13 cellular contexts compared by ENCODE assay signal in the genomic region with DNA sequence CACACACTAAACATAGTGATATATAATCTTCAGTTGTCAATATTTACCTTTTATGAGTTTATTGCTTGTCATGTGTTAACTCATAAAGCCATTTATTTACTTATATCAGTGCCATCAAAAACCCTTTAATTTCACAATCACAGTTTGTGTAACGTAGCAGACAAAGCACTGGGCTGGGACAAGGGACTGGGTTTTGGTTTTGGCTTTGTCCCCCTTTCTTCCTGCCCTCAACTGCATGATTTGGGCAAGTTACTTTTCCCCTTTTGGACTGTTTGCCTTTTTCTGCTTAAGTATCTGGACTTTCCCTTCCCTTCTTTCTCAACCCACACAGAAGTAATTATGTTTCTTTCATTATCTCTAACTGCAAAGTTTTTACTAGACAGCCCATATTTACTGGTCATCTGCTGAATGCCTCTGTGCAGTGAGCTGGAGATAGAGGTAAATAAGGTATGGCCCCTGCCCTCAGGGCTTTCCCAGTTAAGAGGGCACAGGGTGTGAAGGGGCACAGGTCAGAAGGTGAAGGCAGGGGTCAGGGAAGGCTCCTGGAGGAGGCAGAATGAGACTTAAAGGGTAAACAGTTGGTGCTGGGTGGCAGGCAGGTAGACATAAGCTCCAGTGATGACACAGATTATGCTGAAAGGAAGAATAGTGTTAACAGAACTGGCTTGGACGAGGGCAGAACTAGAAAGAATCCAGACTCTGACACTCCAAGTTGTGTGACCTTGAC. TPM values are rescaled to one million over a fixed set of nuclear protein-coding genes. Genes with fewer than 3 reads are reported as not detected.
A peak's percentile ranks its signal among the peaks of the same experiment; 100 is the strongest.
DNase-seq lines count a peak whose midpoint lies in the region; ATAC-seq and TF ChIP-seq lines count a peak whose summit lies in the region.
"Had no signal": no experiment of that assay in that cellular context is flagged by ENCODE, and none has a peak within 500 bp of the region (broad histone marks: within the 10 kb centered on the region; RNA-seq: fewer than 3 reads in every experiment).

No MANE protein-coding gene starts in this region.

- H3K27ac ChIP-seq in OCI-LY3 (ENCODE audit: low read length) (no peak overlapping the region), uterus (no peak overlapping the region)
- H3K27ac ChIP-seq: RWPE1, vagina had no signal

- H3K4me3 ChIP-seq in OCI-LY3 (ENCODE audit: low read length) (peak overlapping the region; percentile 35), uterus (no peak overlapping the region)
- H3K4me3 ChIP-seq: vagina had no signal

- POLR2A ChIA-PET in activated CD8-positive, alpha-beta T cell treated with anti-CD3 and anti-CD28 coated beads for 36 hours (lab: Charles Lee): interaction anchor here (1.0 to 1.2 kb wide), 2 partner anchors 9 to 16 kb away, joined by 4 to 6 read pairs; no protein-coding TSS in a partner anchor
- POLR2A ChIA-PET in activated CD8-positive, alpha-beta T cell treated with anti-CD3 and anti-CD28 coated beads, Interleukin-2, amount 10 ng/mL, durations not matched to agents 7 days and 5 days (lab: Charles Lee): no interaction called here

- intact Hi-C loops in activated CD8-positive, alpha-beta T cell treated with anti-CD3 and anti-CD28 coated beads for 36 hours (cut with micrococcal nuclease): no loop called here
- intact Hi-C loops in uterus (cut with DNase I; ENCODE audit: low total_unique reads): no loop called here

- H3K27me3 ChIP-seq in OCI-LY3 (ENCODE audit: low read depth, low read length) (no peaks in the 10 kb centered on the region), uterus (no peaks in the 10 kb centered on the region)
- H3K27me3 ChIP-seq: vagina had no signal

- H4K20me1 ChIP-seq in OCI-LY3 (ENCODE audit: insufficient read depth, low read length): no peaks in the 10 kb centered on the region; the same call in 1 of the 2 replicates

- no peaks in the 10 kb centered on the region for H3K9me3 ChIP-seq in OCI-LY3 (ENCODE audit: insufficient read depth, low read length)
- H3K9me3 ChIP-seq in uterus: no peaks in the 10 kb centered on the region
- H3K9me3 ChIP-seq: vagina had no signal

- H3K36me3 ChIP-seq in OCI-LY3 (replicated peaks; ENCODE audit: low read depth, low read length) (no peaks in the 10 kb centered on the region), uterus (no peaks in the 10 kb centered on the region)
- H3K36me3 ChIP-seq: vagina had no signal

- H3K36me3 Mint-ChIP-seq in activated CD8-positive, alpha-beta T cell treated with anti-CD3 and anti-CD28 coated beads for 36 hours (ENCODE audit: low read depth): peaks cover 1% of the 10 kb centered on the region
- no peaks in the 10 kb centered on the region for H3K36me3 Mint-ChIP-seq in activated CD8-positive, alpha-beta T cell treated with anti-CD3 and anti-CD28 coated beads, Interleukin-2, amount 10 ng/mL, durations not matched to agents 7 days and 5 days (ENCODE audit: low read depth)
- H3K36me3 Mint-ChIP-seq in stimulated activated memory B cell treated with anti-CD40 and anti-IgM and Interleukin-4, amounts not matched to agents 10 μg/mL and 1 μg/mL and 100 μg/mL, for 72 hours: peaks cover 14% of the 10 kb centered on the region

- H3K27me3 Mint-ChIP-seq in activated CD8-positive, alpha-beta T cell treated with anti-CD3 and anti-CD28 coated beads for 36 hours: no peaks in the 10 kb centered on the region
- H3K27me3 Mint-ChIP-seq in activated CD8-positive, alpha-beta T cell treated with anti-CD3 and anti-CD28 coated beads, Interleukin-2, amount 10 ng/mL, durations not matched to agents 7 days and 5 days (ENCODE audit: low read depth): no peaks in the 10 kb centered on the region
- H3K27me3 Mint-ChIP-seq in stimulated activated memory B cell treated with anti-CD40 and anti-IgM and Interleukin-4, amounts not matched to agents 10 μg/mL and 1 μg/mL and 100 μg/mL, for 72 hours: no peaks in the 10 kb centered on the region

- H2AFZ ChIP-seq in OCI-LY3 (ENCODE audit: low read depth, low read length): no peak overlapping the region

- ATAC-seq in activated CD8-positive, alpha-beta T cell treated with anti-CD3 and anti-CD28 coated beads for 36 hours: peak; percentile 56
- ATAC-seq in activated CD8-positive, alpha-beta T cell treated with anti-CD3 and anti-CD28 coated beads, Interleukin-2, amount 10 ng/mL, durations not matched to agents 7 days and 5 days: no peak
- peak; percentile 87 for ATAC-seq in HG02610 (IDR thresholded peaks at IDR 0.05; ENCODE audit: unreplicated experiment)
- peak; percentile 75 for ATAC-seq in stimulated activated memory B cell treated with anti-CD40 and anti-IgM and Interleukin-4, amounts not matched to agents 10 μg/mL and 1 μg/mL and 100 μg/mL, for 72 hours

- TF ChIP-seq POLR2A in uterus (IDR thresholded peaks at IDR 0.05): no peak

- H3K4me3 Mint-ChIP-seq in activated CD8-positive, alpha-beta T cell treated with anti-CD3 and anti-CD28 coated beads for 36 hours: no peak overlapping the region
- no peak overlapping the region for H3K4me3 Mint-ChIP-seq in activated CD8-positive, alpha-beta T cell treated with anti-CD3 and anti-CD28 coated beads, Interleukin-2, amount 10 ng/mL, durations not matched to agents 7 days and 5 days
- peak overlapping the region; percentile 47 for H3K4me3 Mint-ChIP-seq in stimulated activated memory B cell treated with anti-CD40 and anti-IgM and Interleukin-4, amounts not matched to agents 10 μg/mL and 1 μg/mL and 100 μg/mL, for 72 hours

- peak overlapping the region; percentile 57 for H3K4me2 ChIP-seq in OCI-LY3 (ENCODE audit: low read length)

- TF ChIP-seq CTCF in activated CD8-positive, alpha-beta T cell treated with anti-CD3 and anti-CD28 coated beads for 36 hours (IDR thresholded peaks at IDR 0.05): no peak
- TF ChIP-seq CTCF in OCI-LY3 (IDR thresholded peaks at IDR 0.05; ENCODE audit: low read depth, low read length) (no peak), uterus (IDR thresholded peaks at IDR 0.05) (no peak)

- peak overlapping the region; percentile 68 for H3K27ac Mint-ChIP-seq in activated CD8-positive, alpha-beta T cell treated with anti-CD3 and anti-CD28 coated beads for 36 hours
- H3K27ac Mint-ChIP-seq in activated CD8-positive, alpha-beta T cell treated with anti-CD3 and anti-CD28 coated beads, Interleukin-2, amount 10 ng/mL, durations not matched to agents 7 days and 5 days: no peak overlapping the region
- H3K27ac Mint-ChIP-seq in stimulated activated memory B cell treated with anti-CD40 and anti-IgM and Interleukin-4, amounts not matched to agents 10 μg/mL and 1 μg/mL and 100 μg/mL, for 72 hours: peak overlapping the region; percentile 84

- H3K4me1 Mint-ChIP-seq in activated CD8-positive, alpha-beta T cell treated with anti-CD3 and anti-CD28 coated beads for 36 hours (ENCODE audit: low read depth): peaks cover 31% of the 10 kb centered on the region
- peaks cover 21% of the 10 kb centered on the region for H3K4me1 Mint-ChIP-seq in activated CD8-positive, alpha-beta T cell treated with anti-CD3 and anti-CD28 coated beads, Interleukin-2, amount 10 ng/mL, durations not matched to agents 7 days and 5 days (ENCODE audit: low read depth)
- H3K4me1 Mint-ChIP-seq in stimulated activated memory B cell treated with anti-CD40 and anti-IgM and Interleukin-4, amounts not matched to agents 10 μg/mL and 1 μg/mL and 100 μg/mL, for 72 hours: peaks cover 57% of the 10 kb centered on the region

- peaks cover 12% of the 10 kb centered on the region; the same call in 1 of the 2 replicates for H3K79me2 ChIP-seq in OCI-LY3 (ENCODE audit: low read length)

- H3K9me3 Mint-ChIP-seq in activated CD8-positive, alpha-beta T cell treated with anti-CD3 and anti-CD28 coated beads for 36 hours: no peaks in the 10 kb centered on the region
- no peaks in the 10 kb centered on the region for H3K9me3 Mint-ChIP-seq in activated CD8-positive, alpha-beta T cell treated with anti-CD3 and anti-CD28 coated beads, Interleukin-2, amount 10 ng/mL, durations not matched to agents 7 days and 5 days (ENCODE audit: insufficient read depth)
- no peaks in the 10 kb centered on the region for H3K9me3 Mint-ChIP-seq in stimulated activated memory B cell treated with anti-CD40 and anti-IgM and Interleukin-4, amounts not matched to agents 10 μg/mL and 1 μg/mL and 100 μg/mL, for 72 hours

- CTCF ChIA-PET in activated CD8-positive, alpha-beta T cell treated with anti-CD3 and anti-CD28 coated beads for 36 hours (lab: Charles Lee): no interaction called here
- CTCF ChIA-PET in activated CD8-positive, alpha-beta T cell treated with anti-CD3 and anti-CD28 coated beads, Interleukin-2, amount 10 ng/mL, durations not matched to agents 7 days and 5 days (lab: Charles Lee): interaction anchor here (0.7 kb wide), 1 partner anchor 705 kb away, joined by 3 read pairs; no protein-coding TSS in a partner anchor

- no peak for DNase-seq in activated CD8-positive, alpha-beta T cell treated with anti-CD3 and anti-CD28 coated beads for 36 hours
- no peak for DNase-seq in activated CD8-positive, alpha-beta T cell treated with anti-CD3 and anti-CD28 coated beads, Interleukin-2, amount 10 ng/mL, durations not matched to agents 7 days and 5 days
- DNase-seq in NCI-H510A (lab: John Stamatoyannopoulos, UW) (no peak), RPMI8226 (no peak), uterus (no peak)
- DNase-seq: activated CD4-positive, CD25-positive, alpha-beta regulatory T cell treated with anti-CD3 and anti-CD28 coated beads, Interleukin-2, amount 50 U/mL, for 72 hours; erythroblast; islet precursor cell had no signal

- peaks cover 53% of the 10 kb centered on the region for H3K4me1 ChIP-seq in OCI-LY3 (ENCODE audit: low read length)
- no peaks in the 10 kb centered on the region for H3K4me1 ChIP-seq in uterus
- H3K4me1 ChIP-seq: vagina had no signal

- no peak overlapping the region for H3K9ac ChIP-seq in OCI-LY3 (ENCODE audit: low read length)

RNA-seq across cellular contexts. Expression of a gene that starts 14.8 kb away (rescaled TPM):
- total RNA-seq in activated CD8-positive, alpha-beta T cell treated with anti-CD3 and anti-CD28 coated beads for 36 hours: 10 to 100 TPM; 52.7 to 55.6 TPM
- total RNA-seq in activated CD8-positive, alpha-beta T cell treated with anti-CD3 and anti-CD28 coated beads, Interleukin-2, amount 10 ng/mL, durations not matched to agents 7 days and 5 days: 10 to 100 TPM; 54.9 to 55.5 TPM
- 100 to 1,000 TPM in 1 of 4 donors, 10 to 100 TPM in 3; 55.1 to 134 (median 87.3) TPM for total RNA-seq in uterus
